1 cellular context compared by ENCODE assay signal in the genomic region with DNA sequence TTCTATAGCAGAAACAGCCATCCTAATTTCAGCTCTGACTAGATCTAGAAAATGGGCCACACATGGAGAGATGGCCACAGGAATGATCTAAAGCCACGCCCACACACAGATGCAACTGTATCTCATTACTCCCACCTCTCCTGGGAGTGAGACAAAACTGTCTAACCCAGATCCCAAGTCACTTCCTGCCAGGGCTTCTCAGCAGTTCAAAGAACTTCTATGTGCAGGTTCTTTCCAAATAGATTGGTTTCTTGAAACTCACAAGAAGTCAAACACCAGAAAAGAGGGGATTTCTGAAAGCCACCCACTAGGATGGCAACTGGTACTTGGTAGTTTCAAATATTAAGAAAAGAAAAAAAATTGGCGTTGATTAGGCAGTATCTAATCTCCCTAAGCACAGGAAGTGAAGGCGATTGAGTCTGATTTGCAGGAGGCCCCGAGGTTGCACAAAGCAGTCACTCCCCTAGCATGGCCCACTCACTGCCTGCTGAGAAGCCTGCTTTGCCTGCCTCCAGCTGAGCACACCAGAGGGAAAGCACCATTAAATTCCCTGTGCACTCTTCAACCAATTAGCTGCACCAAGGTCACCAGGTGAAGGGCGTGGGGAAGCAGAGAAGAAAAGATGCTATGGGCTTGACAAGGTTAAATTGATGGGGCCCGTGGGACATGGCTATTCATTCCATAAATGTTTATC.
A peak's percentile ranks its signal among the peaks of the same experiment; 100 is the strongest.
TF ChIP-seq lines count a peak whose summit lies in the region.

No MANE protein-coding gene starts in this region.

TF ChIP-seq in K562, 482 proteins besides CTCF, POLR2A, EP300 and RAD21 (continued from another document and continues in another):
- TF ChIP-seq ZBTB40 (IDR thresholded peaks at IDR 0.05) (peak; percentile 66), ZBTB40 (CRISPR knock-in tag; IDR thresholded peaks at IDR 0.05) (no peak), ESRRB (CRISPR knock-in tag; IDR thresholded peaks at IDR 0.05; ENCODE audit: borderline replicate concordance) (no peak), CBFB (CRISPR knock-in tag; IDR thresholded peaks at IDR 0.05) (no peak), TBP (optimal IDR thresholded peaks at IDR 0.05; ENCODE audit: low read depth, low read length) (peak; percentile 20), ETV1 (tag; conservative IDR thresholded peaks at IDR 0.05; ENCODE audit: low read depth) (peak; percentile 74), SMAD3 (CRISPR knock-in tag; conservative IDR thresholded peaks at IDR 0.05) (0 out of 2 replicates have a peak, but pooled peaks have one; percentile 30), C11orf30 (IDR thresholded peaks at IDR 0.05; ENCODE audit: low read depth) (no peak), PTBP1 (IDR thresholded peaks at IDR 0.05; ENCODE audit: low read depth, low read length) (no peak), ATF7 (IDR thresholded peaks at IDR 0.05) (0 out of 2 replicates have a peak, but pooled peaks have one; percentile 34), HOMEZ (CRISPR knock-in tag; IDR thresholded peaks at IDR 0.05) (no peak), PHF21A (IDR thresholded peaks at IDR 0.05; ENCODE audit: borderline replicate concordance, low read depth) (no peak), FUS (optimal IDR thresholded peaks at IDR 0.05; ENCODE audit: low read depth, low read length) (no peak), ETV5 (CRISPR knock-in tag; IDR thresholded peaks at IDR 0.05; ENCODE audit: low read depth) (peak; percentile 48; the same call in 1 of the 2 replicates), SPI1 (IDR thresholded peaks at IDR 0.05; ENCODE audit: borderline replicate concordance, low read depth, low read length) (peak; percentile 75), PKNOX1 (IDR thresholded peaks at IDR 0.05) (peak; percentile 56; the same call in 1 of the 2 replicates), ARID1B (IDR thresholded peaks at IDR 0.05) (peak; percentile 71), ATF1 (CRISPR knock-in tag; IDR thresholded peaks at IDR 0.05) (no peak), ATF1 (tag; IDR thresholded peaks at IDR 0.05) (peak; percentile 46; the same call in 1 of the 2 replicates), RCOR1 (IDR thresholded peaks at IDR 0.05; ENCODE audit: borderline replicate concordance in 1 of 2, low read depth in 2 of 2, low read length in 2 of 2) (peak in 1 of 2 experiments; percentile 46; a peak in 2 of 4 replicates), ZNF830 (CRISPR knock-in tag; IDR thresholded peaks at IDR 0.05) (no peak), ZNF24 (IDR thresholded peaks at IDR 0.05) (no peak), KLF13 (tag; IDR thresholded peaks at IDR 0.05; ENCODE audit: borderline replicate concordance, low read depth) (no peak), CBX8 (IDR thresholded peaks at IDR 0.05; ENCODE audit: borderline replicate concordance, extremely low read depth, low read depth, low read length, poor library complexity, severe bottlenecking) (no peak), RBFOX2 (IDR thresholded peaks at IDR 0.05; ENCODE audit: low read depth, low read length) (peak; percentile 46), ZNF134 (CRISPR knock-in tag; conservative IDR thresholded peaks at IDR 0.05) (no peak), PURB (CRISPR knock-in tag; IDR thresholded peaks at IDR 0.05; ENCODE audit: low read depth) (no peak), POLR2B (IDR thresholded peaks at IDR 0.05; ENCODE audit: low read depth, partially characterized antibody) (peak; percentile 27), ZNF780A (CRISPR knock-in tag; IDR thresholded peaks at IDR 0.05) (no peak), HDAC3 (IDR thresholded peaks at IDR 0.05; ENCODE audit: borderline replicate concordance, partially characterized antibody) (peak; percentile 31), TCF3 (CRISPR knock-in tag; IDR thresholded peaks at IDR 0.05) (peak; percentile 38; the same call in 1 of the 2 replicates), POLR2AphosphoS5 (IDR thresholded peaks at IDR 0.05; ENCODE audit: control insufficient read depth, insufficient read depth, low read depth, low read length) (peak; percentile 45), GABPA (tag; conservative IDR thresholded peaks at IDR 0.05; ENCODE audit: low read depth) (peak; percentile 77), NFYB (IDR thresholded peaks at IDR 0.05; ENCODE audit: extremely low read depth, insufficient read length) (no peak), CBX3 (IDR thresholded peaks at IDR 0.05; ENCODE audit: borderline replicate concordance in 1 of 2, low read length in 2 of 2) (0 out of 3 replicates have a peak, but pooled peaks of 1 of the 2 experiments have one; percentile 5), ZNF76 (CRISPR knock-in tag; IDR thresholded peaks at IDR 0.05; ENCODE audit: borderline replicate concordance) (no peak), PML (IDR thresholded peaks at IDR 0.05; ENCODE audit: low read length) (0 out of 2 replicates have a peak, but pooled peaks have one; percentile 24)
- TF ChIP-seq, protein P1, sequence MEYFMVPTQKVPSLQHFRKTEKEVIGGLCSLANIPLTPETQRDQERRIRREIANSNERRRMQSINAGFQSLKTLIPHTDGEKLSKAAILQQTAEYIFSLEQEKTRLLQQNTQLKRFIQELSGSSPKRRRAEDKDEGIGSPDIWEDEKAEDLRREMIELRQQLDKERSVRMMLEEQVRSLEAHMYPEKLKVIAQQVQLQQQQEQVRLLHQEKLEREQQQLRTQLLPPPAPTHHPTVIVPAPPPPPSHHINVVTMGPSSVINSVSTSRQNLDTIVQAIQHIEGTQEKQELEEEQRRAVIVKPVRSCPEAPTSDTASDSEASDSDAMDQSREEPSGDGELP (CRISPR knock-in tag; IDR thresholded peaks at IDR 0.05; ENCODE audit: borderline replicate concordance) = peak; percentile 27; the same call in 1 of the 2 replicates
- TF ChIP-seq, protein P2, sequence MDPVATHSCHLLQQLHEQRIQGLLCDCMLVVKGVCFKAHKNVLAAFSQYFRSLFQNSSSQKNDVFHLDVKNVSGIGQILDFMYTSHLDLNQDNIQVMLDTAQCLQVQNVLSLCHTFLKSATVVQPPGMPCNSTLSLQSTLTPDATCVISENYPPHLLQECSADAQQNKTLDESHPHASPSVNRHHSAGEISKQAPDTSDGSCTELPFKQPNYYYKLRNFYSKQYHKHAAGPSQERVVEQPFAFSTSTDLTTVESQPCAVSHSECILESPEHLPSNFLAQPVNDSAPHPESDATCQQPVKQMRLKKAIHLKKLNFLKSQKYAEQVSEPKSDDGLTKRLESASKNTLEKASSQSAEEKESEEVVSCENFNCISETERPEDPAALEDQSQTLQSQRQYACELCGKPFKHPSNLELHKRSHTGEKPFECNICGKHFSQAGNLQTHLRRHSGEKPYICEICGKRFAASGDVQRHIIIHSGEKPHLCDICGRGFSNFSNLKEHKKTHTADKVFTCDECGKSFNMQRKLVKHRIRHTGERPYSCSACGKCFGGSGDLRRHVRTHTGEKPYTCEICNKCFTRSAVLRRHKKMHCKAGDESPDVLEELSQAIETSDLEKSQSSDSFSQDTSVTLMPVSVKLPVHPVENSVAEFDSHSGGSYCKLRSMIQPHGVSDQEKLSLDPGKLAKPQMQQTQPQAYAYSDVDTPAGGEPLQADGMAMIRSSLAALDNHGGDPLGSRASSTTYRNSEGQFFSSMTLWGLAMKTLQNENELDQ (CRISPR knock-in tag; IDR thresholded peaks at IDR 0.05; ENCODE audit: borderline replicate concordance) = no peak
- TF ChIP-seq, protein P3, sequence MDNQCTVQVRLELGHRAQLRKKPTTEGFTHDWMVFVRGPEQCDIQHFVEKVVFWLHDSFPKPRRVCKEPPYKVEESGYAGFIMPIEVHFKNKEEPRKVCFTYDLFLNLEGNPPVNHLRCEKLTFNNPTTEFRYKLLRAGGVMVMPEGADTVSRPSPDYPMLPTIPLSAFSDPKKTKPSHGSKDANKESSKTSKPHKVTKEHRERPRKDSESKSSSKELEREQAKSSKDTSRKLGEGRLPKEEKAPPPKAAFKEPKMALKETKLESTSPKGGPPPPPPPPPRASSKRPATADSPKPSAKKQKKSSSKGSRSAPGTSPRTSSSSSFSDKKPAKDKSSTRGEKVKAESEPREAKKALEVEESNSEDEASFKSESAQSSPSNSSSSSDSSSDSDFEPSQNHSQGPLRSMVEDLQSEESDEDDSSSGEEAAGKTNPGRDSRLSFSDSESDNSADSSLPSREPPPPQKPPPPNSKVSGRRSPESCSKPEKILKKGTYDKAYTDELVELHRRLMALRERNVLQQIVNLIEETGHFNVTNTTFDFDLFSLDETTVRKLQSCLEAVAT (IDR thresholded peaks at IDR 0.05) = peak in 1 of 2 experiments; percentile 50; a peak in 1 of 4 replicates
- TF ChIP-seq, protein P4, sequence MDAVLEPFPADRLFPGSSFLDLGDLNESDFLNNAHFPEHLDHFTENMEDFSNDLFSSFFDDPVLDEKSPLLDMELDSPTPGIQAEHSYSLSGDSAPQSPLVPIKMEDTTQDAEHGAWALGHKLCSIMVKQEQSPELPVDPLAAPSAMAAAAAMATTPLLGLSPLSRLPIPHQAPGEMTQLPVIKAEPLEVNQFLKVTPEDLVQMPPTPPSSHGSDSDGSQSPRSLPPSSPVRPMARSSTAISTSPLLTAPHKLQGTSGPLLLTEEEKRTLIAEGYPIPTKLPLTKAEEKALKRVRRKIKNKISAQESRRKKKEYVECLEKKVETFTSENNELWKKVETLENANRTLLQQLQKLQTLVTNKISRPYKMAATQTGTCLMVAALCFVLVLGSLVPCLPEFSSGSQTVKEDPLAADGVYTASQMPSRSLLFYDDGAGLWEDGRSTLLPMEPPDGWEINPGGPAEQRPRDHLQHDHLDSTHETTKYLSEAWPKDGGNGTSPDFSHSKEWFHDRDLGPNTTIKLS (IDR thresholded peaks at IDR 0.05; ENCODE audit: borderline replicate concordance, low read depth) = 0 out of 2 replicates have a peak, but pooled peaks have one; percentile 35
